ENCODE assay signal across 8 cellular contexts in genomic region chr7:135662123-135662372, GRCh38. TPM values are rescaled to one million over a fixed set of nuclear protein-coding genes. Genes with fewer than 3 reads are reported as not detected.
A peak's percentile ranks its signal among the peaks of the same experiment; 100 is the strongest.
DNase-seq lines count a peak whose midpoint lies in the region; ATAC-seq and TF ChIP-seq lines count a peak whose summit lies in the region.

No MANE protein-coding gene starts in this region.

- peaks cover 9% of the 10 kb centered on the region for H3K36me3 Mint-ChIP-seq in activated CD8-positive, alpha-beta memory T cell treated with anti-CD3 and anti-CD28 coated beads, Interleukin-2, amount 10 ng/mL, durations not matched to agents 7 days and 5 days
- H3K36me3 Mint-ChIP-seq in activated naive CD8-positive, alpha-beta T cell treated with anti-CD3 and anti-CD28 coated beads, Interleukin-2, amount 50 U/mL, for 24 hours (ENCODE audit: low read depth): peaks cover 13% of the 10 kb centered on the region

- no peak for TF ChIP-seq POLR2A in tibial nerve (IDR thresholded peaks at IDR 0.05)

- peak overlapping the region; percentile 77 for H3K27ac Mint-ChIP-seq in activated CD8-positive, alpha-beta memory T cell treated with anti-CD3 and anti-CD28 coated beads, Interleukin-2, amount 10 ng/mL, durations not matched to agents 7 days and 5 days
- peak overlapping the region; percentile 99 for H3K27ac Mint-ChIP-seq in activated naive CD8-positive, alpha-beta T cell treated with anti-CD3 and anti-CD28 coated beads, Interleukin-2, amount 50 U/mL, for 24 hours

- H3K9me3 Mint-ChIP-seq in activated CD8-positive, alpha-beta memory T cell treated with anti-CD3 and anti-CD28 coated beads, Interleukin-2, amount 10 ng/mL, durations not matched to agents 7 days and 5 days (ENCODE audit: low read depth): no peaks in the 10 kb centered on the region
- H3K9me3 Mint-ChIP-seq in activated naive CD8-positive, alpha-beta T cell treated with anti-CD3 and anti-CD28 coated beads, Interleukin-2, amount 50 U/mL, for 24 hours: no peaks in the 10 kb centered on the region

- CTCF ChIA-PET in activated CD8-positive, alpha-beta memory T cell treated with anti-CD3 and anti-CD28 coated beads, Interleukin-2, amount 10 ng/mL, durations not matched to agents 7 days and 5 days (lab: Charles Lee): interaction anchor here (0.8 to 6.7 kb wide), 14 partner anchors 9 to 388 kb away, joined by 3 to 42 read pairs (median 5); partner anchors contain the start of gene NUP205

- TF ChIP-seq RAD21 in liver (IDR thresholded peaks at IDR 0.05): no peak

- H3K4me1 ChIP-seq in liver (ENCODE audit: control insufficient read depth in 4 of 4, insufficient read depth in 4 of 4, low read length in 3 of 4): peaks cover 3 to 11% (median 7%) of the 10 kb centered on the region in 4 donors
- H3K4me1 ChIP-seq in tibial nerve: peaks cover 0 to 47% (median 14%) of the 10 kb centered on the region in 4 donors

- H3K27ac ChIP-seq in liver (ENCODE audit: low read depth in 1 of 2, low read length in 2 of 2) (peak overlapping the region; percentile 95 to 97), tibial nerve (peak overlapping the region; percentile 80 to 95 (median 93))

- WGBS in liver: 6% methylated on average over 17 of the region's 17 CpGs
- WGBS in tibial nerve, 2 donors: 10 to 14% methylated on average over 7 to 8 of the region's 17 CpGs

- H3K9me3 ChIP-seq in liver (ENCODE audit: control insufficient read depth in 4 of 4, low read length in 3 of 4): no peaks in the 10 kb centered on the region
- no peaks in the 10 kb centered on the region for H3K9me3 ChIP-seq in tibial nerve

- ATAC-seq in activated CD8-positive, alpha-beta memory T cell treated with anti-CD3 and anti-CD28 coated beads, Interleukin-2, amount 10 ng/mL, durations not matched to agents 7 days and 5 days: no peak
- ATAC-seq in activated naive CD8-positive, alpha-beta T cell treated with anti-CD3 and anti-CD28 coated beads, Interleukin-2, amount 50 U/mL, for 24 hours: no peak
- no peak for ATAC-seq in HG03095 (IDR thresholded peaks at IDR 0.05; ENCODE audit: unreplicated experiment)

- TF ChIP-seq EP300 in tibial nerve (IDR thresholded peaks at IDR 0.05): no peak

- peak overlapping the region; percentile 8 to 92 for H3K9ac ChIP-seq in liver (ENCODE audit: low read depth in 1 of 2, low read length in 2 of 2)

- TF ChIP-seq CTCF in liver (IDR thresholded peaks at IDR 0.05; ENCODE audit: low read depth, low read length, missing input control): no peak
- peak in 3 of 5 experiments; percentile 89 to 97 (median 96) for TF ChIP-seq CTCF in tibial nerve (IDR thresholded peaks at IDR 0.05)

- H3K4me3 ChIP-seq in liver (ENCODE audit: low read depth in 1 of 3, low read length in 3 of 3) (peak overlapping the region; percentile 77 to 99 (median 94)), tibial nerve (peak overlapping the region; percentile 62 to 95 (median 81))

- H3K36me3 ChIP-seq in liver (ENCODE audit: control insufficient read depth in 4 of 4, insufficient read depth in 3 of 4, low read depth in 1 of 4, low read length in 3 of 4) (no peaks in the 10 kb centered on the region), tibial nerve (peaks cover 0 to 8% (median 0%) of the 10 kb centered on the region in 3 donors)

- peaks cover 33% of the 10 kb centered on the region for H3K4me1 Mint-ChIP-seq in activated CD8-positive, alpha-beta memory T cell treated with anti-CD3 and anti-CD28 coated beads, Interleukin-2, amount 10 ng/mL, durations not matched to agents 7 days and 5 days
- peaks cover 50% of the 10 kb centered on the region for H3K4me1 Mint-ChIP-seq in activated naive CD8-positive, alpha-beta T cell treated with anti-CD3 and anti-CD28 coated beads, Interleukin-2, amount 50 U/mL, for 24 hours

- H3K27me3 ChIP-seq in liver (ENCODE audit: control insufficient read depth in 4 of 4, insufficient read depth in 4 of 4, low read length in 3 of 4): no peaks in the 10 kb centered on the region
- no peaks in the 10 kb centered on the region for H3K27me3 ChIP-seq in tibial nerve

- H3K4me3 Mint-ChIP-seq in activated CD8-positive, alpha-beta memory T cell treated with anti-CD3 and anti-CD28 coated beads, Interleukin-2, amount 10 ng/mL, durations not matched to agents 7 days and 5 days: peak overlapping the region; percentile 90
- peak overlapping the region; percentile 98 for H3K4me3 Mint-ChIP-seq in activated naive CD8-positive, alpha-beta T cell treated with anti-CD3 and anti-CD28 coated beads, Interleukin-2, amount 50 U/mL, for 24 hours

- H3K27me3 Mint-ChIP-seq in activated CD8-positive, alpha-beta memory T cell treated with anti-CD3 and anti-CD28 coated beads, Interleukin-2, amount 10 ng/mL, durations not matched to agents 7 days and 5 days: no peaks in the 10 kb centered on the region
- no peaks in the 10 kb centered on the region for H3K27me3 Mint-ChIP-seq in activated naive CD8-positive, alpha-beta T cell treated with anti-CD3 and anti-CD28 coated beads, Interleukin-2, amount 50 U/mL, for 24 hours

- peak; percentile 45 for DNase-seq in activated CD8-positive, alpha-beta memory T cell treated with anti-CD3 and anti-CD28 coated beads, Interleukin-2, amount 10 ng/mL, durations not matched to agents 7 days and 5 days
- no peak for DNase-seq in activated CD8-positive, alpha-beta memory T cell treated with anti-CD3 and anti-CD28 coated beads, Interleukin-2, amount 50 U/mL, for 4 hours
- DNase-seq in activated naive CD8-positive, alpha-beta T cell treated with anti-CD3 and anti-CD28 coated beads, Interleukin-2, amount 50 U/mL, for 24 hours: no peak
- no peak for DNase-seq in tibial nerve (ENCODE audit: low spot score in 2 of 2)
- no peak for DNase-seq in SIG-M5 treated with dmso at 0.1 percent for 504 hours (lab: John Stamatoyannopoulos, UW; ENCODE audit: unreplicated experiment)
- no peak for DNase-seq in NAMALWA (ENCODE audit: low spot score)

TF ChIP-seq in liver, 16 proteins besides CTCF, POLR2A, EP300 and RAD21:
- TF ChIP-seq REST (IDR thresholded peaks at IDR 0.05) (no peak), FOXA2 (IDR thresholded peaks at IDR 0.05) (peak; percentile 3), JUND (IDR thresholded peaks at IDR 0.05) (no peak)
TF ChIP-seq in liver: peak in this region for 1.

RNA-seq across cellular contexts. Expression of gene STMP1, which starts 0.3 kb away (rescaled TPM):
- total RNA-seq in activated CD8-positive, alpha-beta memory T cell treated with anti-CD3 and anti-CD28 coated beads, Interleukin-2, amount 10 ng/mL, durations not matched to agents 7 days and 5 days: 10 to 100 TPM; 14.4 to 17.5 TPM
- total RNA-seq in liver (10 to 100 TPM in 1 of 2 donors, 1 to 10 TPM in 1; 6.8 to 16.6 TPM), tibial nerve (10 to 100 TPM; 17.1 to 23.9 (median 23.3) TPM)
- 10 to 100 TPM; 11.1 to 30.7 TPM for polyA plus RNA-seq in liver
